In genomic region chr6:165263-165662, GRCh38 we compare ENCODE assay signal across 11 cellular contexts.
"Had no signal": no experiment of that assay in that cellular context is flagged by ENCODE, and none has a peak within 500 bp of the region (broad histone marks: within the 10 kb centered on the region; RNA-seq: fewer than 3 reads in every experiment).

No MANE protein-coding gene starts in this region.

- H3K4me1 Mint-ChIP-seq: GM23338, H9 had no signal

- H3K4me3 ChIP-seq: GM23248, GM23338, HAP-1 had no signal

- DNase-seq: GM23248, GOT3, H7, H9, HCEC 1CT, HFFc6 had no signal

- H3K4me2 ChIP-seq: GM23338 had no signal

- H2AFZ ChIP-seq: GM23248, GM23338 had no signal

- H3K4me3 Mint-ChIP-seq: GM23338, H9, HFFc6 had no signal

- ATAC-seq: GM23338, HCT116 had no signal

- H3K27ac Mint-ChIP-seq: GM23338, H9, HFFc6 had no signal

- H3K9ac ChIP-seq: GM23248 had no signal

- H3K9me3 ChIP-seq: HAP-1 had no signal

- H3K4me1 ChIP-seq: HAP-1 had no signal

- H3K27ac ChIP-seq: GM23248 had no signal

- H3K36me3 ChIP-seq: HAP-1 had no signal

- FAIRE-seq: H1, H54 had no signal
